ENCODE assay signal across 13 cellular contexts in genomic region chr5:148011407-148012124, GRCh38. TPM values are rescaled to one million over a fixed set of nuclear protein-coding genes. Genes with fewer than 3 reads are reported as not detected.
DNase-seq lines count a peak whose midpoint lies in the region; ATAC-seq, FAIRE-seq and TF ChIP-seq lines count a peak whose summit lies in the region.
"Had no signal": no experiment of that assay in that cellular context is flagged by ENCODE, and none has a peak within 500 bp of the region (broad histone marks: within the 10 kb centered on the region; RNA-seq: fewer than 3 reads in every experiment).

No MANE protein-coding gene starts in this region.

- H2AFZ ChIP-seq in HCT116 (ENCODE audit: low read depth, low read length, poor library complexity, severe bottlenecking) (no peak overlapping the region), PC-9 (no peak overlapping the region), endothelial cell of umbilical vein (ENCODE audit: low read depth, low read length) (no peak overlapping the region)

- no peak overlapping the region for H3K9ac ChIP-seq in HCT116 (ENCODE audit: low read length)
- H3K9ac ChIP-seq in endothelial cell of umbilical vein (replicated peaks; ENCODE audit: extremely low read depth, insufficient read depth, low read length) = no peak overlapping the region

- peaks cover 0 to 2% (median 0%) of the 10 kb centered on the region in 3 donors for H3K27me3 Mint-ChIP-seq in CD14-positive monocyte (ENCODE audit: low read depth in 3 of 3)

- H3K36me3 Mint-ChIP-seq in CD14-positive monocyte = no peaks in the 10 kb centered on the region
- H3K36me3 Mint-ChIP-seq: naive B cell had no signal

- ATAC-seq in HCT116 = 0 out of 2 replicates have a peak, but pooled peaks have one; percentile 30
- ATAC-seq in psoas muscle = no peak
- ATAC-seq in GM21526 (IDR thresholded peaks at IDR 0.05; ENCODE audit: low FRiP score, unreplicated experiment) = no peak
- no peak for ATAC-seq in GM21423 (IDR thresholded peaks at IDR 0.05; ENCODE audit: unreplicated experiment)

- peaks cover 9% of the 10 kb centered on the region; the same call in 1 of the 2 replicates for H3F3A ChIP-seq in PC-9 (ENCODE audit: insufficient read depth, low read depth)

- H3K9me2 ChIP-seq in HCT116 (ENCODE audit: insufficient read depth) = no peaks in the 10 kb centered on the region
- no peaks in the 10 kb centered on the region; the same call in 1 of the 2 replicates for H3K9me2 ChIP-seq in PC-9 (ENCODE audit: insufficient read depth)

- no peaks in the 10 kb centered on the region for H3K9me1 ChIP-seq in endothelial cell of umbilical vein (replicated peaks; ENCODE audit: control insufficient read depth, extremely low read depth, insufficient read depth, low read length)

- DNase-seq in HCT116 (ENCODE audit: low read depth, low spot score) = peak; percentile 22
- peak; percentile 71 to 94 for DNase-seq in PC-9
- DNase-seq in endothelial cell of umbilical vein (ENCODE audit: low read depth, low spot score) = peak; percentile 17
- peak; percentile 5 for DNase-seq in retinal pigment epithelial cell (ENCODE audit: low read depth)
- no peak for DNase-seq in psoas muscle
- no peak for DNase-seq in CD14-positive monocyte (ENCODE audit: low spot score)
- DNase-seq: caudate nucleus, naive B cell, NCI-H2171 treated with DMSO at 0.1 percent for 48 hours had no signal

- H3K9me3 Mint-ChIP-seq in CD14-positive monocyte = peaks cover 0 to 2% (median 0%) of the 10 kb centered on the region in 7 donors
- H3K9me3 Mint-ChIP-seq: T-helper 2 cell treated with Interferon-gamma antibody and Interleukin-4, amounts not matched to agents 5 μg/mL and 100 μg/mL, for 36 hours had no signal

- dilution Hi-C loops in endothelial cell of umbilical vein (cut with MboI; ENCODE audit: extremely low pct_ligation_motif_present, low sequenced_read_pairs) = no loop called here

- H3K79me2 ChIP-seq in HCT116 (ENCODE audit: insufficient read depth, low read length) (no peaks in the 10 kb centered on the region), PC-9 (ENCODE audit: low read depth) (no peaks in the 10 kb centered on the region), endothelial cell of umbilical vein (ENCODE audit: control insufficient read depth, insufficient read depth, low read length) (no peaks in the 10 kb centered on the region)

- TF ChIP-seq POLR2A in HCT116 (IDR thresholded peaks at IDR 0.05; ENCODE audit: borderline replicate concordance, extremely low read depth, insufficient read depth, insufficient read length) = no peak
- TF ChIP-seq POLR2A in endothelial cell of umbilical vein (IDR thresholded peaks at IDR 0.05; ENCODE audit: low read depth, low read length) = no peak

- H3K27ac ChIP-seq in HCT116 (ENCODE audit: low read depth, low read length) (no peak overlapping the region), PC-9 (no peak overlapping the region), endothelial cell of umbilical vein (ENCODE audit: insufficient read depth, low read depth, low read length) (no peak overlapping the region), psoas muscle (no peak overlapping the region)

- FAIRE-seq in endothelial cell of umbilical vein (lab: Jason Lieb, UNC) = no peak

- H3K4me3 Mint-ChIP-seq in CD14-positive monocyte = no peak overlapping the region
- H3K4me3 Mint-ChIP-seq: naive B cell; T-helper 2 cell treated with Interferon-gamma antibody and Interleukin-4, amounts not matched to agents 5 μg/mL and 100 μg/mL, for 36 hours had no signal

- peak overlapping the region in 1 of 7 donors; percentile 30 for H3K27ac Mint-ChIP-seq in CD14-positive monocyte
- H3K27ac Mint-ChIP-seq: T-helper 2 cell treated with Interferon-gamma antibody and Interleukin-4, amounts not matched to agents 5 μg/mL and 100 μg/mL, for 36 hours had no signal

- TF ChIP-seq RAD21 in HCT116 (IDR thresholded peaks at IDR 0.05; ENCODE audit: low read depth) = no peak

- intact Hi-C loops in HCT116 (cut with micrococcal nuclease) (no loop called here), PC-9 (cut with micrococcal nuclease; ENCODE audit: unreplicated experiment) (loop anchor here (5.0 kb wide), 4 partner anchors 59 to 371 kb away; partner anchors contain the start of gene FBXO38), endothelial cell of umbilical vein (cut with micrococcal nuclease) (no loop called here), psoas muscle (cut with DNase I) (loop anchor here in 1 of 2 donors (1.0 kb wide), 1 partner anchor 14 kb away; no protein-coding TSS in a partner anchor), CD14-positive monocyte (cut with micrococcal nuclease) (no loop called here)

- H3K4me3 ChIP-seq in HCT116 (replicated peaks in 1 of 2; ENCODE audit: low read depth in 1 of 2, low read length in 2 of 2) (no peak overlapping the region), PC-9 (no peak overlapping the region), endothelial cell of umbilical vein (replicated peaks in 1 of 3; ENCODE audit: insufficient read depth in 1 of 3, low read depth in 1 of 3, low read length in 3 of 3) (no peak overlapping the region), retinal pigment epithelial cell (ENCODE audit: low read length) (no peak overlapping the region), psoas muscle (no peak overlapping the region)

- TF ChIP-seq CTCF in HCT116 (IDR thresholded peaks at IDR 0.05 in 2 of 3, conservative IDR thresholded peaks at IDR 0.05 in 1 of 3; ENCODE audit: borderline replicate concordance in 1 of 3, insufficient read depth in 1 of 3, low read depth in 2 of 3, low read length in 2 of 3) = no peak
- no peak for TF ChIP-seq CTCF in PC-9 (conservative IDR thresholded peaks at IDR 0.05)
- TF ChIP-seq CTCF in endothelial cell of umbilical vein (IDR thresholded peaks at IDR 0.05; ENCODE audit: extremely low read depth in 1 of 2, insufficient read depth in 1 of 2, low read depth in 1 of 2, low read length in 2 of 2) = no peak
- no peak for TF ChIP-seq CTCF in retinal pigment epithelial cell (conservative IDR thresholded peaks at IDR 0.05; ENCODE audit: low read depth, low read length)
- no peak for TF ChIP-seq CTCF in psoas muscle (IDR thresholded peaks at IDR 0.05)
- no peak for TF ChIP-seq CTCF in CD14-positive monocyte (IDR thresholded peaks at IDR 0.05)

- H3K36me3 ChIP-seq in HCT116 (ENCODE audit: control insufficient read depth in 1 of 2, insufficient read depth in 2 of 2, low read length in 2 of 2) (no peaks in the 10 kb centered on the region), PC-9 (ENCODE audit: low read depth) (no peaks in the 10 kb centered on the region), endothelial cell of umbilical vein (ENCODE audit: control insufficient read depth in 2 of 2, extremely low read depth in 1 of 2, insufficient read depth in 2 of 2, low read length in 2 of 2) (no peaks in the 10 kb centered on the region), psoas muscle (ENCODE audit: insufficient read depth in 1 of 2, low read depth in 1 of 2) (no peaks in the 10 kb centered on the region)

- CTCF ChIA-PET in HCT116 (lab: Charles Lee) (no interaction called here), PC-9 (lab: Charles Lee) (interaction anchor here (0.7 kb wide), 1 partner anchor 1920 kb away, joined by 5 read pairs; no protein-coding TSS in a partner anchor), endothelial cell of umbilical vein (lab: Charles Lee) (no interaction called here)

- RAD21 ChIA-PET in HCT116 (lab: Charles Lee; ENCODE audit: low non-redundant PET in 1 of 2, low total read pairs in 2 of 2, uncharacterized antibody in 2 of 2, unreplicated experiment in 2 of 2) = no interaction called here

- H3K4me1 Mint-ChIP-seq in CD14-positive monocyte = peaks cover 12% of the 10 kb centered on the region
- H3K4me1 Mint-ChIP-seq: naive B cell had no signal

- H4K20me1 ChIP-seq in HCT116 (ENCODE audit: insufficient read depth) (no peaks in the 10 kb centered on the region), PC-9 (ENCODE audit: insufficient read depth) (no peaks in the 10 kb centered on the region), endothelial cell of umbilical vein (replicated peaks; ENCODE audit: control insufficient read depth, extremely low read depth, insufficient read depth, low read length) (no peaks in the 10 kb centered on the region)

- H3K27me3 ChIP-seq in HCT116 (ENCODE audit: insufficient read depth, low read length) (no peaks in the 10 kb centered on the region), PC-9 (ENCODE audit: insufficient read depth, low read depth) (peaks cover 17% of the 10 kb centered on the region; the same call in 1 of the 2 replicates), endothelial cell of umbilical vein (ENCODE audit: control insufficient read depth in 2 of 2, insufficient read depth in 2 of 2, low read length in 2 of 2) (no peaks in the 10 kb centered on the region), psoas muscle (ENCODE audit: insufficient read depth in 3 of 3, low read length in 2 of 3) (no peaks in the 10 kb centered on the region)

- BruUV-seq in HCT116 (replicated peaks; lab: Mats Ljungman, UMichigan) = no TSS peak
- no TSS peak for BruUV-seq in PC-9 (replicated peaks; lab: Mats Ljungman, UMichigan)
- BruUV-seq in endothelial cell of umbilical vein (replicated peaks; lab: Mats Ljungman, UMichigan) = no TSS peak

- POLR2A ChIA-PET in HCT116 (lab: Charles Lee) = no interaction called here
- POLR2A ChIA-PET in PC-9 (lab: Charles Lee; ENCODE audit: unreplicated experiment) = no interaction called here
- POLR2A ChIA-PET in endothelial cell of umbilical vein (lab: Charles Lee) = no interaction called here

- WGBS in psoas muscle, 3 donors = 66 to 78% (median 67%) methylated on average over 3 of the region's 3 CpGs

- H3K4me1 ChIP-seq in HCT116 (ENCODE audit: control insufficient read depth in 1 of 2, insufficient read depth in 2 of 2, low read length in 2 of 2) (peaks cover 0 to 7% of the 10 kb centered on the region in 2 experiments; a peak in 1 of 4 replicates), PC-9 (replicated peaks; ENCODE audit: insufficient read depth) (peaks cover 27% of the 10 kb centered on the region), endothelial cell of umbilical vein (ENCODE audit: control insufficient read depth, extremely low read depth, insufficient read depth, low read length) (peaks cover 5% of the 10 kb centered on the region), psoas muscle (no peaks in the 10 kb centered on the region)

- 0 out of 2 replicates have a peak overlapping the region, but pooled peaks have one; percentile 14 for H3K4me2 ChIP-seq in HCT116 (ENCODE audit: low read length)
- H3K4me2 ChIP-seq in PC-9 = peak overlapping the region; percentile 51
- H3K4me2 ChIP-seq in endothelial cell of umbilical vein (ENCODE audit: insufficient read depth, low read length) = no peak overlapping the region

- no peaks in the 10 kb centered on the region for H3K9me3 ChIP-seq in HCT116 (ENCODE audit: control insufficient read depth in 1 of 2, insufficient read depth in 1 of 2, low read depth in 1 of 2, low read length in 2 of 2)
- H3K9me3 ChIP-seq in PC-9 (ENCODE audit: insufficient read depth, low read depth) = no peaks in the 10 kb centered on the region; the same call in 1 of the 2 replicates
- no peaks in the 10 kb centered on the region for H3K9me3 ChIP-seq in endothelial cell of umbilical vein (replicated peaks; ENCODE audit: control insufficient read depth, insufficient read depth, low read length)
- H3K9me3 ChIP-seq in psoas muscle = no peaks in the 10 kb centered on the region

RNA-seq across cellular contexts. Expression of gene SPINK5, which starts 52.2 kb away (rescaled TPM):
- total RNA-seq in HCT116 (2021; ENCODE audit: unreplicated experiment) = not detected
- 0.01 TPM in 1 of 2 replicates, not detected in the other for polyA plus RNA-seq in HCT116 (2012)
- total RNA-seq in PC-9 (2021) = 0.13 TPM in 1 of 2 replicates, not detected in the other
- 0.55 and 0.91 TPM in 2 replicates for total RNA-seq in endothelial cell of umbilical vein
- polyA plus RNA-seq in endothelial cell of umbilical vein = 0.06 and 0.12 TPM in 2 replicates
- polyA plus RNA-seq in endothelial cell of umbilical vein (2011; cell fraction: cytosol; rRNA removed) = 0.25 and 0.26 TPM in 2 replicates
- polyA plus RNA-seq in endothelial cell of umbilical vein (2011; cell fraction: nucleus; rRNA removed) = 0.75 and 0.97 TPM in 2 replicates
- polyA plus RNA-seq in endothelial cell of umbilical vein (2012) = 0.14 and 0.36 TPM in 2 replicates
- 0.34 TPM in 1 of 2 replicates, not detected in the other for polyA minus RNA-seq in endothelial cell of umbilical vein
- 7.6 TPM for polyA minus RNA-seq in endothelial cell of umbilical vein (2011; cell fraction: cytosol; rRNA and poly(A)+ RNA removed)
- 0.38 TPM in 1 of 2 replicates, not detected in the other for polyA minus RNA-seq in endothelial cell of umbilical vein (2011; cell fraction: nucleus; rRNA and poly(A)+ RNA removed)
- total RNA-seq in psoas muscle = under 1 TPM in 3 of 4 donors, not detected in 1; 0.18 to 0.53 (median 0.41) TPM
- under 1 TPM; 0.05 to 0.90 (median 0.15) TPM for polyA plus RNA-seq in psoas muscle
- not detected for polyA plus RNA-seq in CD14-positive monocyte
- total RNA-seq: G401 had no signal

Comparison
In these comparisons a context has a peak if more than half of its experiments do, and no peak if none do; other contexts are left out.
1. DNase-seq: peak in HCT116 (single experiment), PC-9 (2 of 2), endothelial cell of umbilical vein (single experiment) and retinal pigment epithelial cell (single experiment); none in psoas muscle (0 of 2) and CD14-positive monocyte (single experiment).